19 cellular contexts compared by ENCODE assay signal in genomic region chr1:53642607-53643006, GRCh38.
DNase-seq lines count a peak whose midpoint lies in the region; ATAC-seq and TF ChIP-seq lines count a peak whose summit lies in the region.
"Had no signal": no experiment of that assay in that cellular context is flagged by ENCODE, and none has a peak within 500 bp of the region (broad histone marks: within the 10 kb centered on the region; RNA-seq: fewer than 3 reads in every experiment).

No MANE protein-coding gene starts in this region.

- H3K18ac ChIP-seq in trophoblast cell (ENCODE audit: low read length) = no peak overlapping the region

- no peaks in the 10 kb centered on the region for H3K9me3 ChIP-seq in heart right ventricle
- H3K9me3 ChIP-seq in lower lobe of right lung = no peaks in the 10 kb centered on the region
- H3K9me3 ChIP-seq in trophoblast cell (ENCODE audit: insufficient read depth, low read depth, low read length) = no peaks in the 10 kb centered on the region
- H3K9me3 ChIP-seq: HAP-1 had no signal

- peaks cover 0 to 5% (median 0%) of the 10 kb centered on the region in 9 donors for H3K4me1 ChIP-seq in heart right ventricle
- no peaks in the 10 kb centered on the region for H3K4me1 ChIP-seq in lower lobe of right lung
- no peaks in the 10 kb centered on the region for H3K4me1 ChIP-seq in trophoblast cell (ENCODE audit: control insufficient read depth in 1 of 2, insufficient read depth in 2 of 2, low read length in 2 of 2)
- H3K4me1 ChIP-seq: HAP-1 had no signal

- H4K8ac ChIP-seq in trophoblast cell (ENCODE audit: low read depth, low read length) = no peak overlapping the region

- H2BK5ac ChIP-seq in trophoblast cell (ENCODE audit: low read depth, low read length, poor library complexity) = no peak overlapping the region

- H3K79me2 ChIP-seq in trophoblast cell (ENCODE audit: control insufficient read depth, insufficient read depth, low read length, poor library complexity) = no peaks in the 10 kb centered on the region

- H3K27ac ChIP-seq in heart right ventricle (no peak overlapping the region), lower lobe of right lung (no peak overlapping the region), trophoblast cell (ENCODE audit: low read depth, low read length) (no peak overlapping the region)
- H3K27ac ChIP-seq: RWPE1 had no signal

- H2BK120ac ChIP-seq in trophoblast cell (ENCODE audit: insufficient read depth, low read length, poor library complexity) = no peak overlapping the region

- WGBS in heart right ventricle, 2 donors = 77 to 86% methylated on average over 6 of the region's 6 CpGs
- no CpG with 5 or more reads among the region's 6 CpGs for WGBS in trophoblast cell (ENCODE audit: extremely low coverage, insufficient coverage, insufficient read length)

- no peak overlapping the region for H3K4ac ChIP-seq in trophoblast cell (ENCODE audit: low read depth, low read length)

- H2AK5ac ChIP-seq in trophoblast cell (ENCODE audit: low read length) = no peak overlapping the region

- peak overlapping the region; percentile 10 for H3K9ac ChIP-seq in trophoblast cell (ENCODE audit: low read length)

- no peak overlapping the region for H2AFZ ChIP-seq in trophoblast cell (ENCODE audit: insufficient read depth, low read length, poor library complexity)

- ATAC-seq in left ventricle myocardium superior = no peak
- no peak for ATAC-seq in heart right ventricle
- no peak for ATAC-seq in lower lobe of right lung

- no peak overlapping the region for H3K4me3 ChIP-seq in heart right ventricle
- H3K4me3 ChIP-seq in lower lobe of right lung = no peak overlapping the region
- no peak overlapping the region for H3K4me3 ChIP-seq in trophoblast cell (ENCODE audit: low read depth, low read length)
- H3K4me3 ChIP-seq: HAP-1 had no signal

- H3K27me3 ChIP-seq in heart right ventricle = peaks cover 0 to 4% (median 0%) of the 10 kb centered on the region in 7 donors
- no peaks in the 10 kb centered on the region for H3K27me3 ChIP-seq in lower lobe of right lung (ENCODE audit: low read depth)
- H3K27me3 ChIP-seq in trophoblast cell (ENCODE audit: insufficient read depth, low read length) = no peaks in the 10 kb centered on the region

- no peak overlapping the region for H2BK12ac ChIP-seq in trophoblast cell (ENCODE audit: low read length)

- H3K23ac ChIP-seq in trophoblast cell (ENCODE audit: low read length) = no peak overlapping the region

- H3K79me1 ChIP-seq in trophoblast cell (ENCODE audit: low read length) = no peaks in the 10 kb centered on the region

- H3K4me2 ChIP-seq in trophoblast cell (ENCODE audit: low read length) = no peak overlapping the region

- H4K91ac ChIP-seq in trophoblast cell (ENCODE audit: low read depth, low read length) = no peak overlapping the region

- no peak overlapping the region for H3K14ac ChIP-seq in trophoblast cell (ENCODE audit: low read length)

- DNase-seq in left ventricle myocardium superior (peak; percentile 2), heart right ventricle (no peak), lower lobe of right lung (peak; percentile 1), trophoblast cell (no peak), cortex of kidney (lab: John Stamatoyannopoulos, UW) (no peak), NCI-H2029 treated with DMSO at 0.1 percent for 48 hours (lab: John Stamatoyannopoulos, UW) (no peak), SKM-1 treated with dmso at 0.1 percent for 144 hours (lab: John Stamatoyannopoulos, UW; ENCODE audit: unreplicated experiment) (no peak)
- DNase-seq: ACHN; Calu3; DMS79 treated with DMSO at 0.1 percent for 48 hours; IMR-90; MV-4-11; NCI-H1436 treated with DMSO at 0.1 percent for 48 hours; NCI-H345; NCI-H69; NK-92 treated with Interleukin-12 subunit alpha and Interleukin-12 subunit beta, amount 100 ng/mL, for 24 hours; OCI-M1 had no signal

- no peak overlapping the region for H4K12ac ChIP-seq in trophoblast cell (ENCODE audit: low read depth, low read length)

- H3K36me3 ChIP-seq in heart right ventricle = no peaks in the 10 kb centered on the region
- no peaks in the 10 kb centered on the region for H3K36me3 ChIP-seq in lower lobe of right lung
- H3K36me3 ChIP-seq in trophoblast cell (ENCODE audit: control insufficient read depth in 1 of 2, insufficient read depth in 2 of 2, low read length in 2 of 2) = no peaks in the 10 kb centered on the region
- H3K36me3 ChIP-seq: HAP-1 had no signal

- TF ChIP-seq CTCF in heart right ventricle (IDR thresholded peaks at IDR 0.05) (no peak), lower lobe of right lung (IDR thresholded peaks at IDR 0.05) (no peak)

- intact Hi-C loops in left ventricle myocardium superior (cut with micrococcal nuclease) (no loop called here), heart right ventricle (cut with DNase I) (no loop called here), lower lobe of right lung (cut with DNase I) (no loop called here)

Comparison
In these comparisons a context has a peak if more than half of its experiments do, and no peak if none do; other contexts are left out.
1. DNase-seq: peak in left ventricle myocardium superior (single experiment) and lower lobe of right lung (single experiment); none in heart right ventricle (0 of 2), trophoblast cell (0 of 2), cortex of kidney (single experiment), NCI-H2029 treated with DMSO at 0.1 percent for 48 hours (single experiment) and SKM-1 treated with dmso at 0.1 percent for 144 hours (single experiment).